ENCODE assay signal across 10 cellular contexts in genomic region chr18:63258749-63259580, GRCh38.
DNase-seq lines count a peak whose midpoint lies in the region; ATAC-seq and TF ChIP-seq lines count a peak whose summit lies in the region.
"Had no signal": no experiment of that assay in that cellular context is flagged by ENCODE, and none has a peak within 500 bp of the region (broad histone marks: within the 10 kb centered on the region; RNA-seq: fewer than 3 reads in every experiment).

No MANE protein-coding gene starts in this region.

- peak overlapping the region; percentile 43 for H3K4me2 ChIP-seq in parathyroid adenoma (ENCODE audit: low read length)
- H3K4me2 ChIP-seq: KMS-11 had no signal

- peak overlapping the region; percentile 69 to 97 (median 70) for H3K27ac Mint-ChIP-seq in CD4-positive, CD25-positive, alpha-beta regulatory T cell

- no peaks in the 10 kb centered on the region for H3K27me3 Mint-ChIP-seq in CD4-positive, CD25-positive, alpha-beta regulatory T cell

- no peaks in the 10 kb centered on the region for H3K79me2 ChIP-seq in parathyroid adenoma

- TF ChIP-seq CTCF in parathyroid adenoma (IDR thresholded peaks at IDR 0.05), result no peak

- peaks cover 36 to 88% (median 62%) of the 10 kb centered on the region in 4 donors for H3K4me1 Mint-ChIP-seq in CD4-positive, CD25-positive, alpha-beta regulatory T cell

- peak overlapping the region in 3 of 4 donors; percentile 42 to 60 (median 49) for H3K4me3 Mint-ChIP-seq in CD4-positive, CD25-positive, alpha-beta regulatory T cell

- H3K27me3 ChIP-seq in CD4-positive, CD25-positive, alpha-beta regulatory T cell (ENCODE audit: control insufficient read depth, insufficient read depth, low read length), result no peaks in the 10 kb centered on the region
- H3K27me3 ChIP-seq in parathyroid adenoma (ENCODE audit: control insufficient read depth, insufficient read depth, low read length), result no peaks in the 10 kb centered on the region

- ATAC-seq in CD4-positive, CD25-positive, alpha-beta regulatory T cell (ENCODE audit: low read depth in 2 of 2), result no peak
- no peak for ATAC-seq in HG03159 (IDR thresholded peaks at IDR 0.05; ENCODE audit: unreplicated experiment)
- ATAC-seq: HCT116 had no signal

- peak overlapping the region; percentile 37 for H3K27ac ChIP-seq in CD4-positive, CD25-positive, alpha-beta regulatory T cell (ENCODE audit: insufficient read depth, low read length, poor library complexity, severe bottlenecking)
- H3K27ac ChIP-seq in angular gyrus (ENCODE audit: low read depth, low read length), result peak overlapping the region; percentile 86
- H3K27ac ChIP-seq in parathyroid adenoma, result peak overlapping the region; percentile 95
- H3K27ac ChIP-seq: KMS-11 had no signal

- H3K36me3 Mint-ChIP-seq in CD4-positive, CD25-positive, alpha-beta regulatory T cell, result peaks cover 68% of the 10 kb centered on the region

- peaks cover 0 to 4% (median 0%) of the 10 kb centered on the region in 7 donors for H3K9me3 Mint-ChIP-seq in CD4-positive, CD25-positive, alpha-beta regulatory T cell

- H3K9me3 ChIP-seq in CD4-positive, CD25-positive, alpha-beta regulatory T cell (ENCODE audit: control insufficient read depth in 2 of 2, low read length in 2 of 2), result no peaks in the 10 kb centered on the region
- no peaks in the 10 kb centered on the region for H3K9me3 ChIP-seq in parathyroid adenoma (ENCODE audit: control insufficient read depth, low read length)

- peaks cover 10% of the 10 kb centered on the region for H3K36me3 ChIP-seq in CD4-positive, CD25-positive, alpha-beta regulatory T cell (ENCODE audit: control insufficient read depth, insufficient read depth, low read length)
- H3K36me3 ChIP-seq in parathyroid adenoma (ENCODE audit: control insufficient read depth, insufficient read depth, low read length), result no peaks in the 10 kb centered on the region

- H2AFZ ChIP-seq in parathyroid adenoma, result peak overlapping the region; percentile 69

- no peak overlapping the region for H3K9ac ChIP-seq in parathyroid adenoma
- H3K9ac ChIP-seq: KMS-11 had no signal

- H3K4me3 ChIP-seq in CD4-positive, CD25-positive, alpha-beta regulatory T cell (ENCODE audit: low read depth, low read length), result no peak overlapping the region
- H3K4me3 ChIP-seq in parathyroid adenoma (ENCODE audit: low read depth, low read length), result no peak overlapping the region

- peaks cover 20% of the 10 kb centered on the region for H3K4me1 ChIP-seq in CD4-positive, CD25-positive, alpha-beta regulatory T cell (ENCODE audit: control insufficient read depth, insufficient read depth, low read length, poor library complexity, severe bottlenecking)
- H3K4me1 ChIP-seq in parathyroid adenoma, result peaks cover 59% of the 10 kb centered on the region

- no peak for DNase-seq in CD4-positive, CD25-positive, alpha-beta regulatory T cell
- DNase-seq in NCI-H1092 (lab: John Stamatoyannopoulos, UW) (peak; percentile 70), cerebellar cortex (ENCODE audit: low spot score) (no peak), CD1c-positive myeloid dendritic cell (ENCODE audit: extremely low spot score) (no peak)
- DNase-seq in NK-92 treated with Interleukin-12 subunit alpha and Interleukin-12 subunit beta, amount 100 ng/mL, for 24 hours (lab: John Stamatoyannopoulos, UW), result no peak

Comparison
In these comparisons a context has a peak if more than half of its experiments do, and no peak if none do; other contexts are left out.
1. H3K27ac ChIP-seq: peak in every context shown above with its lines; median percentile 95 in parathyroid adenoma; 86 in angular gyrus; 37 in CD4-positive, CD25-positive, alpha-beta regulatory T cell.